15 cellular contexts compared by ENCODE assay signal in the genomic region with DNA sequence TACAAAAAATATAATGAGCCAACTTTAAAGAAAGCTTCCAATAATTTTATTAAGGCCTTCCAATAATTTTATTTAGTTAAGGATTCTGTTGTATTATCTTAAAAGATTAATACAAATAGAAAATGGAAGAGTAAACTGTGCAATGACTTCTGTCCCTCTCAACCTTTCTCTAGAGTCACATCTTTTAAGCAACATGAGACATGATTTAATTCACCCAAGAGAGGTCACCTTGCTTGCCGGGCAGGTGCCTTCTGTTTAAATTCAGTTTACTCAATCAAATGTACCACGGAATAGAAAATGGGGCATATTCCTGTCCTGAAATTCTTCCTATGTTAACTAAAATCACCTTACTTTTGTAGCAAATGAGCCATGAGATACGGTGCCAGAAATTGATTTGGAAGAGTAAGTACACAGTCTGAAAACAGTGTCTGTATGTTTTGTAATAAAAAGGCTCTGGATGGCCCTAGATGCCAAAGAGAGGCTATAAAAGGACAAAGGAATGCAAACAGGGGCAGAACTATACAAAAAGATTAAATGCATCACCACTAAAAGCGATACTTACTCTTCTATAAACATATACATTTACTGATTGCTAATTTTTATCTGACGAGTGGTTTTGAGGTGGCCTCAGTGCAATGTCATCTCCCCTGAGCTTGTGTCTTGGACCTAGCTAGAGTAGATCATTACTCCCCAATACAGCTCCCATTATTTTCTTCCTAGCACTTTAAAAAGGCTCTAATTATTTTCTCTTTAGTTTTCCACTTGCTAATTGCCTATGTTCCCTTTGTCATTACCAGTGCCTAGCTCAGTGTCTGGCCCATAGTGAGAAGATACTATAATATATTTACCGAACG.
DNase-seq lines count a peak whose midpoint lies in the region; ATAC-seq and TF ChIP-seq lines count a peak whose summit lies in the region.
"Had no signal": no experiment of that assay in that cellular context is flagged by ENCODE, and none has a peak within 500 bp of the region (broad histone marks: within the 10 kb centered on the region; RNA-seq: fewer than 3 reads in every experiment).

No MANE protein-coding gene starts in this region.

- no peaks in the 10 kb centered on the region for H3K27me3 ChIP-seq in endocrine pancreas (ENCODE audit: control insufficient read depth, insufficient read depth, low read length)
- H3K27me3 ChIP-seq: Peyer's patch, SJCRH30 had no signal

- no peaks in the 10 kb centered on the region for H3K36me3 ChIP-seq in endocrine pancreas (ENCODE audit: control insufficient read depth, insufficient read depth, low read length)
- H3K36me3 ChIP-seq: Peyer's patch, SJCRH30 had no signal

- H3K4me1 ChIP-seq in endocrine pancreas (ENCODE audit: control insufficient read depth, insufficient read depth, low read length) = no peaks in the 10 kb centered on the region

- DNase-seq in DMS153 treated with DMSO at 0.1 percent for 48 hours (lab: John Stamatoyannopoulos, UW; ENCODE audit: unreplicated experiment) (peak; percentile 58), NCI-H146 (lab: John Stamatoyannopoulos, UW) (peak; percentile 62), NCI-H526 treated with DMSO at 0.1 percent for 48 hours (lab: John Stamatoyannopoulos, UW) (peak; percentile 8), RPMI8226 (no peak), substantia nigra (lab: John Stamatoyannopoulos, UW) (no peak)
- DNase-seq: ACHN; CD4-positive, CD25-positive, alpha-beta regulatory T cell; KG1; Peyer's patch; SJCRH30; SW 1271; T1000 had no signal

- H3K27ac ChIP-seq in substantia nigra (ENCODE audit: low read depth, low read length, poor library complexity, severe bottlenecking) = no peak overlapping the region
- H3K27ac ChIP-seq: HL-60, Peyer's patch, SJCRH30 had no signal

- H3K9me3 ChIP-seq in endocrine pancreas (ENCODE audit: control insufficient read depth, low read length) = no peaks in the 10 kb centered on the region
- H3K9me3 ChIP-seq: Peyer's patch, SJCRH30 had no signal

- H3K9ac ChIP-seq in endocrine pancreas (ENCODE audit: control insufficient read depth, insufficient read depth, low read length) = no peak overlapping the region

- H3K4me3 ChIP-seq in endocrine pancreas (ENCODE audit: control insufficient read depth, insufficient read depth, low read length) = peak overlapping the region; percentile 34
- H3K4me3 ChIP-seq: Peyer's patch, SJCRH30 had no signal

- no peak for ATAC-seq in SK-N-SH treated with all-trans-retinoic acid at 6 μM for 48 hours

TF ChIP-seq in SK-N-SH treated with all-trans-retinoic acid at 6 μM for 48 hours, 23 proteins besides CTCF, POLR2A, EP300 and RAD21:
- TF ChIP-seq, protein P1, sequence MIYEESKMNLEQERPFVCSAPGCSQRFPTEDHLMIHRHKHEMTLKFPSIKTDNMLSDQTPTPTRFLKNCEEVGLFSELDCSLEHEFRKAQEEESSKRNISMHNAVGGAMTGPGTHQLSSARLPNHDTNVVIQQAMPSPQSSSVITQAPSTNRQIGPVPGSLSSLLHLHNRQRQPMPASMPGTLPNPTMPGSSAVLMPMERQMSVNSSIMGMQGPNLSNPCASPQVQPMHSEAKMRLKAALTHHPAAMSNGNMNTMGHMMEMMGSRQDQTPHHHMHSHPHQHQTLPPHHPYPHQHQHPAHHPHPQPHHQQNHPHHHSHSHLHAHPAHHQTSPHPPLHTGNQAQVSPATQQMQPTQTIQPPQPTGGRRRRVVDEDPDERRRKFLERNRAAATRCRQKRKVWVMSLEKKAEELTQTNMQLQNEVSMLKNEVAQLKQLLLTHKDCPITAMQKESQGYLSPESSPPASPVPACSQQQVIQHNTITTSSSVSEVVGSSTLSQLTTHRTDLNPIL (CRISPR knock-in tag; IDR thresholded peaks at IDR 0.05; ENCODE audit: low read depth) = no peak
TF ChIP-seq in SK-N-SH treated with all-trans-retinoic acid at 6 μM for 48 hours: peak in this region for 0.

Comparison
In these comparisons a context has a peak if more than half of its experiments do, and no peak if none do; other contexts are left out.
1. DNase-seq: peak in DMS153 treated with DMSO at 0.1 percent for 48 hours (single experiment), NCI-H146 (single experiment) and NCI-H526 treated with DMSO at 0.1 percent for 48 hours (single experiment); none in RPMI8226 (single experiment) and substantia nigra (0 of 49).